8 cellular contexts compared by ENCODE assay signal in genomic region chr3:13013994-13014754, GRCh38. TPM values are rescaled to one million over a fixed set of nuclear protein-coding genes. Genes with fewer than 3 reads are reported as not detected.
DNase-seq lines count a peak whose midpoint lies in the region; ATAC-seq lines count a peak whose summit lies in the region.
"Had no signal": no experiment of that assay in that cellular context is flagged by ENCODE, and none has a peak within 500 bp of the region (broad histone marks: within the 10 kb centered on the region; RNA-seq: fewer than 3 reads in every experiment).

No MANE protein-coding gene starts in this region.

- no peak overlapping the region for H3K4me3 ChIP-seq in esophagus (ENCODE audit: low read depth in 1 of 2, low read length in 2 of 2)

- ATAC-seq in GM19463 (IDR thresholded peaks at IDR 0.05; ENCODE audit: unreplicated experiment) (peak; percentile 17), HG02981 (IDR thresholded peaks at IDR 0.05; ENCODE audit: unreplicated experiment) (no peak)
- no peak for ATAC-seq in stimulated activated naive CD8-positive, alpha-beta T cell treated with anti-CD3 and anti-CD28 coated beads, Interleukin-15, Interleukin-2, amounts not matched to agents 100 U/mL and 50 U/mL, for 24 hours

- peak overlapping the region; percentile 99 for H3K27ac Mint-ChIP-seq in activated CD4-positive, alpha-beta T cell treated with anti-CD3 and anti-CD28 coated beads, Interleukin-2, amount 10 ng/mL, durations not matched to agents 7 days and 5 days

- WGBS in esophagus, 2 donors, result 83 to 88% methylated on average over 7 of the region's 7 CpGs

- H3K4me1 Mint-ChIP-seq in activated CD4-positive, alpha-beta T cell treated with anti-CD3 and anti-CD28 coated beads, Interleukin-2, amount 10 ng/mL, durations not matched to agents 7 days and 5 days, result peaks cover 70% of the 10 kb centered on the region

- peaks cover 29% of the 10 kb centered on the region for H3K36me3 Mint-ChIP-seq in activated CD4-positive, alpha-beta T cell treated with anti-CD3 and anti-CD28 coated beads, Interleukin-2, amount 10 ng/mL, durations not matched to agents 7 days and 5 days (ENCODE audit: low read depth)

- no peaks in the 10 kb centered on the region for H3K9me3 ChIP-seq in esophagus (ENCODE audit: control insufficient read depth in 2 of 2, insufficient read depth in 1 of 2, low read depth in 1 of 2, low read length in 1 of 2)

- H3K9me3 Mint-ChIP-seq in activated CD4-positive, alpha-beta T cell treated with anti-CD3 and anti-CD28 coated beads, Interleukin-2, amount 10 ng/mL, durations not matched to agents 7 days and 5 days, result no peaks in the 10 kb centered on the region

- peak overlapping the region; percentile 78 for H3K4me3 Mint-ChIP-seq in activated CD4-positive, alpha-beta T cell treated with anti-CD3 and anti-CD28 coated beads, Interleukin-2, amount 10 ng/mL, durations not matched to agents 7 days and 5 days

- H3K36me3 ChIP-seq in esophagus (ENCODE audit: control insufficient read depth in 2 of 2, insufficient read depth in 2 of 2, low read length in 1 of 2), result no peaks in the 10 kb centered on the region

- no peaks in the 10 kb centered on the region for H3K27me3 Mint-ChIP-seq in activated CD4-positive, alpha-beta T cell treated with anti-CD3 and anti-CD28 coated beads, Interleukin-2, amount 10 ng/mL, durations not matched to agents 7 days and 5 days

- H3K27me3 ChIP-seq in esophagus (ENCODE audit: control insufficient read depth in 1 of 2, insufficient read depth in 2 of 2, low read length in 2 of 2), result no peaks in the 10 kb centered on the region

- peak overlapping the region; percentile 52 to 68 for H3K27ac ChIP-seq in esophagus (ENCODE audit: low read depth in 2 of 2, low read length in 1 of 2)

- POLR2A ChIA-PET in activated CD4-positive, alpha-beta T cell treated with anti-CD3 and anti-CD28 coated beads, Interleukin-2, amount 10 ng/mL, durations not matched to agents 7 days and 5 days (lab: Charles Lee), result no interaction called here

- CTCF ChIA-PET in activated CD4-positive, alpha-beta T cell treated with anti-CD3 and anti-CD28 coated beads, Interleukin-2, amount 10 ng/mL, durations not matched to agents 7 days and 5 days (lab: Charles Lee), result interaction anchor here (0.6 to 2.8 kb wide), 7 partner anchors 9 to 78 kb away, joined by 3 to 10 read pairs (median 3); no protein-coding TSS in a partner anchor

- H3K4me1 ChIP-seq in esophagus (ENCODE audit: control insufficient read depth in 2 of 2, insufficient read depth in 2 of 2, low read length in 1 of 2), result peaks cover 6 to 25% of the 10 kb centered on the region in 2 donors

- DNase-seq in activated CD4-positive, alpha-beta T cell treated with anti-CD3 and anti-CD28 coated beads, Interleukin-2, amount 10 ng/mL, durations not matched to agents 7 days and 5 days, result peak; percentile 38
- peak; percentile 62 for DNase-seq in stimulated activated naive CD8-positive, alpha-beta T cell treated with anti-CD3 and anti-CD28 coated beads, Interleukin-15, Interleukin-2, amounts not matched to agents 100 U/mL and 50 U/mL, for 24 hours
- DNase-seq in NCI-H1048 (lab: John Stamatoyannopoulos, UW) (no peak), NCI-H2196 (lab: John Stamatoyannopoulos, UW; ENCODE audit: unreplicated experiment) (no peak)
- DNase-seq: NCI-H2081 treated with DMSO at 0.1 percent for 48 hours had no signal

RNA-seq across cellular contexts. Expression of gene IQSEC1, which starts 59.1 kb away (rescaled TPM):
- total RNA-seq in activated CD4-positive, alpha-beta T cell treated with anti-CD3 and anti-CD28 coated beads, Interleukin-2, amount 10 ng/mL, durations not matched to agents 7 days and 5 days, result 10 to 100 TPM; 58.2 to 70.4 TPM
- polyA plus RNA-seq in esophagus, result 1 to 10 TPM; 4.1 to 5.2 TPM

Comparison
In these comparisons a context has a peak if more than half of its experiments do, and no peak if none do; other contexts are left out.
1. DNase-seq: peak in activated CD4-positive, alpha-beta T cell treated with anti-CD3 and anti-CD28 coated beads, Interleukin-2, amount 10 ng/mL, durations not matched to agents 7 days and 5 days (single experiment) and stimulated activated naive CD8-positive, alpha-beta T cell treated with anti-CD3 and anti-CD28 coated beads, Interleukin-15, Interleukin-2, amounts not matched to agents 100 U/mL and 50 U/mL, for 24 hours (single experiment); none in NCI-H1048 (single experiment) and NCI-H2196 (single experiment).